In the genomic region with DNA sequence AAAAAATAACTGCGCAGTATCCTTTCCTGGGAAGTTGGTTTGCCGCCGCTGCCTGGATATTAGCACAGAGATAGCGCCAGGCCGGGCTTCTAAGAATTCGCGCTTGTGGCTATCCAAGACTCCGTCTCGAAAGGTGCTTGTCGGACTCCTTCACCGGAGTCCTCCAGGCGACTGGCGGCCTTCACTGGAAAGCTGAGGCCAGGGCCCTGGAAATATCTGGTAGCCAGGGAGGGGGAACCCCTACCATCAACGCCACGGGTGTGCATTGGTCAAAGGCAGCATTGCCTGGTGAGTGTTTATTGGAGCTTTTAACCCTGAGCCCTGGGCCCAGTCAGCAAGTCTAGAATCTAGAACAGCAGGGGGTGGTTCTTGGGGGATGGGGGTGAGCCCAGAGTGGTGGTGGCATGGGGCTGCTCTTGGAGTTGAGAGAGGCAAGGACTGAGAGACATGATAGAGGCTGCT, we compare ENCODE assay signal across 1 cellular context.
TF ChIP-seq lines count a peak whose summit lies in the region.

No MANE protein-coding gene starts in this region.

TF ChIP-seq in IMR-90, 13 proteins besides CTCF, POLR2A, EP300 and RAD21 (continued from another document):
- TF ChIP-seq, protein P1, sequence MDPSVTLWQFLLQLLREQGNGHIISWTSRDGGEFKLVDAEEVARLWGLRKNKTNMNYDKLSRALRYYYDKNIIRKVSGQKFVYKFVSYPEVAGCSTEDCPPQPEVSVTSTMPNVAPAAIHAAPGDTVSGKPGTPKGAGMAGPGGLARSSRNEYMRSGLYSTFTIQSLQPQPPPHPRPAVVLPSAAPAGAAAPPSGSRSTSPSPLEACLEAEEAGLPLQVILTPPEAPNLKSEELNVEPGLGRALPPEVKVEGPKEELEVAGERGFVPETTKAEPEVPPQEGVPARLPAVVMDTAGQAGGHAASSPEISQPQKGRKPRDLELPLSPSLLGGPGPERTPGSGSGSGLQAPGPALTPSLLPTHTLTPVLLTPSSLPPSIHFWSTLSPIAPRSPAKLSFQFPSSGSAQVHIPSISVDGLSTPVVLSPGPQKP (IDR thresholded peaks at IDR 0.05; ENCODE audit: borderline replicate concordance, low read depth, low read length), result no peak
- TF ChIP-seq FOS (IDR thresholded peaks at IDR 0.05; ENCODE audit: low read depth, low read length) (no peak), BHLHE40 (IDR thresholded peaks at IDR 0.05; ENCODE audit: low read depth, low read length) (no peak), MAZ (IDR thresholded peaks at IDR 0.05; ENCODE audit: borderline replicate concordance, low read depth, low read length) (no peak), NFE2L2 (IDR thresholded peaks at IDR 0.05; ENCODE audit: low read depth, low read length) (no peak), MXI1 (IDR thresholded peaks at IDR 0.05; ENCODE audit: borderline replicate concordance, low read depth, low read length) (no peak), MAFK (IDR thresholded peaks at IDR 0.05; ENCODE audit: low read depth, low read length) (no peak), RFX5 (IDR thresholded peaks at IDR 0.05; ENCODE audit: low read depth, low read length) (no peak), SMC3 (IDR thresholded peaks at IDR 0.05; ENCODE audit: low read depth, low read length) (no peak)
- TF ChIP-seq, protein P2, sequence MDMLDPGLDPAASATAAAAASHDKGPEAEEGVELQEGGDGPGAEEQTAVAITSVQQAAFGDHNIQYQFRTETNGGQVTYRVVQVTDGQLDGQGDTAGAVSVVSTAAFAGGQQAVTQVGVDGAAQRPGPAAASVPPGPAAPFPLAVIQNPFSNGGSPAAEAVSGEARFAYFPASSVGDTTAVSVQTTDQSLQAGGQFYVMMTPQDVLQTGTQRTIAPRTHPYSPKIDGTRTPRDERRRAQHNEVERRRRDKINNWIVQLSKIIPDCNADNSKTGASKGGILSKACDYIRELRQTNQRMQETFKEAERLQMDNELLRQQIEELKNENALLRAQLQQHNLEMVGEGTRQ (IDR thresholded peaks at IDR 0.05; ENCODE audit: low read depth, low read length), result no peak
